Comparison of ENCODE assay signal across 1 cellular context in the genomic region with DNA sequence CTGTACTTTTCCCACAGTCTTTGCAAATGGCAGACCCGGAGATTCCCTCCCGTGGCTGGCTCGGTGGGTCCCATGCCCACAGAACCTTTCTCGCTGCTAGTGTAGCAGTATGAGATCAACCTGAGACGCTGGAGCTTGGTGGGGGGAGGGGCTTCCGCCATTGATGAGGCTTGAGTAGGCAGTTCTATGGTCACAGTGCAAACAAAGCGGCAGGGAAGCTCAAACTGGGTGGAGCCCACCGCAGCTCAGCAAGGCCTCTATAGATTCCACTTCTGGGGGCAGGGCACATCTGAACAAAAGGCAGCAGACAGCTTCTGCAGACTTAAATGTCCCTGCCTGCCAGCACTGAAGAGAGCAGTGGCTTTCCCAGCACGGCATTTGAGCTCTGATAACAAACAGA.
TF ChIP-seq lines count a peak whose summit lies in the region.

No MANE protein-coding gene starts in this region.

TF ChIP-seq in WTC11, 78 proteins besides CTCF, POLR2A, EP300 and RAD21 (continued from another document):
- TF ChIP-seq, protein P1, sequence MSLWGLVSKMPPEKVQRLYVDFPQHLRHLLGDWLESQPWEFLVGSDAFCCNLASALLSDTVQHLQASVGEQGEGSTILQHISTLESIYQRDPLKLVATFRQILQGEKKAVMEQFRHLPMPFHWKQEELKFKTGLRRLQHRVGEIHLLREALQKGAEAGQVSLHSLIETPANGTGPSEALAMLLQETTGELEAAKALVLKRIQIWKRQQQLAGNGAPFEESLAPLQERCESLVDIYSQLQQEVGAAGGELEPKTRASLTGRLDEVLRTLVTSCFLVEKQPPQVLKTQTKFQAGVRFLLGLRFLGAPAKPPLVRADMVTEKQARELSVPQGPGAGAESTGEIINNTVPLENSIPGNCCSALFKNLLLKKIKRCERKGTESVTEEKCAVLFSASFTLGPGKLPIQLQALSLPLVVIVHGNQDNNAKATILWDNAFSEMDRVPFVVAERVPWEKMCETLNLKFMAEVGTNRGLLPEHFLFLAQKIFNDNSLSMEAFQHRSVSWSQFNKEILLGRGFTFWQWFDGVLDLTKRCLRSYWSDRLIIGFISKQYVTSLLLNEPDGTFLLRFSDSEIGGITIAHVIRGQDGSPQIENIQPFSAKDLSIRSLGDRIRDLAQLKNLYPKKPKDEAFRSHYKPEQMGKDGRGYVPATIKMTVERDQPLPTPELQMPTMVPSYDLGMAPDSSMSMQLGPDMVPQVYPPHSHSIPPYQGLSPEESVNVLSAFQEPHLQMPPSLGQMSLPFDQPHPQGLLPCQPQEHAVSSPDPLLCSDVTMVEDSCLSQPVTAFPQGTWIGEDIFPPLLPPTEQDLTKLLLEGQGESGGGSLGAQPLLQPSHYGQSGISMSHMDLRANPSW (CRISPR knock-in tag; conservative IDR thresholded peaks at IDR 0.05; ENCODE audit: low read depth) = no peak
- TF ChIP-seq FOXJ3 (CRISPR knock-in tag; IDR thresholded peaks at IDR 0.05; ENCODE audit: borderline replicate concordance) = no peak
- TF ChIP-seq, protein P2, sequence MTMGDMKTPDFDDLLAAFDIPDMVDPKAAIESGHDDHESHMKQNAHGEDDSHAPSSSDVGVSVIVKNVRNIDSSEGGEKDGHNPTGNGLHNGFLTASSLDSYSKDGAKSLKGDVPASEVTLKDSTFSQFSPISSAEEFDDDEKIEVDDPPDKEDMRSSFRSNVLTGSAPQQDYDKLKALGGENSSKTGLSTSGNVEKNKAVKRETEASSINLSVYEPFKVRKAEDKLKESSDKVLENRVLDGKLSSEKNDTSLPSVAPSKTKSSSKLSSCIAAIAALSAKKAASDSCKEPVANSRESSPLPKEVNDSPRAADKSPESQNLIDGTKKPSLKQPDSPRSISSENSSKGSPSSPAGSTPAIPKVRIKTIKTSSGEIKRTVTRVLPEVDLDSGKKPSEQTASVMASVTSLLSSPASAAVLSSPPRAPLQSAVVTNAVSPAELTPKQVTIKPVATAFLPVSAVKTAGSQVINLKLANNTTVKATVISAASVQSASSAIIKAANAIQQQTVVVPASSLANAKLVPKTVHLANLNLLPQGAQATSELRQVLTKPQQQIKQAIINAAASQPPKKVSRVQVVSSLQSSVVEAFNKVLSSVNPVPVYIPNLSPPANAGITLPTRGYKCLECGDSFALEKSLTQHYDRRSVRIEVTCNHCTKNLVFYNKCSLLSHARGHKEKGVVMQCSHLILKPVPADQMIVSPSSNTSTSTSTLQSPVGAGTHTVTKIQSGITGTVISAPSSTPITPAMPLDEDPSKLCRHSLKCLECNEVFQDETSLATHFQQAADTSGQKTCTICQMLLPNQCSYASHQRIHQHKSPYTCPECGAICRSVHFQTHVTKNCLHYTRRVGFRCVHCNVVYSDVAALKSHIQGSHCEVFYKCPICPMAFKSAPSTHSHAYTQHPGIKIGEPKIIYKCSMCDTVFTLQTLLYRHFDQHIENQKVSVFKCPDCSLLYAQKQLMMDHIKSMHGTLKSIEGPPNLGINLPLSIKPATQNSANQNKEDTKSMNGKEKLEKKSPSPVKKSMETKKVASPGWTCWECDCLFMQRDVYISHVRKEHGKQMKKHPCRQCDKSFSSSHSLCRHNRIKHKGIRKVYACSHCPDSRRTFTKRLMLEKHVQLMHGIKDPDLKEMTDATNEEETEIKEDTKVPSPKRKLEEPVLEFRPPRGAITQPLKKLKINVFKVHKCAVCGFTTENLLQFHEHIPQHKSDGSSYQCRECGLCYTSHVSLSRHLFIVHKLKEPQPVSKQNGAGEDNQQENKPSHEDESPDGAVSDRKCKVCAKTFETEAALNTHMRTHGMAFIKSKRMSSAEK (CRISPR knock-in tag; IDR thresholded peaks at IDR 0.05; ENCODE audit: borderline replicate concordance) = no peak
- no peak for TF ChIP-seq ZNF671 (CRISPR knock-in tag; IDR thresholded peaks at IDR 0.05)
- no peak for TF ChIP-seq MXD4 (CRISPR knock-in tag; IDR thresholded peaks at IDR 0.05; ENCODE audit: borderline replicate concordance)
- TF ChIP-seq ZNF423 (CRISPR knock-in tag; IDR thresholded peaks at IDR 0.05) = no peak
- TF ChIP-seq TEAD4 (CRISPR knock-in tag; IDR thresholded peaks at IDR 0.05) = no peak
- TF ChIP-seq ETV6 (CRISPR knock-in tag; IDR thresholded peaks at IDR 0.05) = no peak
- TF ChIP-seq, protein P3, sequence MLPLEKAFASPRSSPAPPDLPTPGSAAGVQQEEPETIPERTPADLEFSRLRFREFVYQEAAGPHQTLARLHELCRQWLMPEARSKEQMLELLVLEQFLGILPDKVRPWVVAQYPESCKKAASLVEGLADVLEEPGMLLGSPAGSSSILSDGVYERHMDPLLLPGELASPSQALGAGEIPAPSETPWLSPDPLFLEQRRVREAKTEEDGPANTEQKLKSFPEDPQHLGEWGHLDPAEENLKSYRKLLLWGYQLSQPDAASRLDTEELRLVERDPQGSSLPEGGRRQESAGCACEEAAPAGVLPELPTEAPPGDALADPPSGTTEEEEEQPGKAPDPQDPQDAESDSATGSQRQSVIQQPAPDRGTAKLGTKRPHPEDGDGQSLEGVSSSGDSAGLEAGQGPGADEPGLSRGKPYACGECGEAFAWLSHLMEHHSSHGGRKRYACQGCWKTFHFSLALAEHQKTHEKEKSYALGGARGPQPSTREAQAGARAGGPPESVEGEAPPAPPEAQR (CRISPR knock-in tag; IDR thresholded peaks at IDR 0.05) = no peak
- no peak for TF ChIP-seq GRHL2 (CRISPR knock-in tag; IDR thresholded peaks at IDR 0.05; ENCODE audit: insufficient replicate concordance, severe bottlenecking)
- TF ChIP-seq ZNF219 (CRISPR knock-in tag; IDR thresholded peaks at IDR 0.05; ENCODE audit: borderline replicate concordance) = no peak
- TF ChIP-seq, protein P4, sequence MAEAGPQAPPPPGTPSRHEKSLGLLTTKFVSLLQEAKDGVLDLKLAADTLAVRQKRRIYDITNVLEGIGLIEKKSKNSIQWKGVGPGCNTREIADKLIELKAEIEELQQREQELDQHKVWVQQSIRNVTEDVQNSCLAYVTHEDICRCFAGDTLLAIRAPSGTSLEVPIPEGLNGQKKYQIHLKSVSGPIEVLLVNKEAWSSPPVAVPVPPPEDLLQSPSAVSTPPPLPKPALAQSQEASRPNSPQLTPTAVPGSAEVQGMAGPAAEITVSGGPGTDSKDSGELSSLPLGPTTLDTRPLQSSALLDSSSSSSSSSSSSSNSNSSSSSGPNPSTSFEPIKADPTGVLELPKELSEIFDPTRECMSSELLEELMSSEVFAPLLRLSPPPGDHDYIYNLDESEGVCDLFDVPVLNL (CRISPR knock-in tag; IDR thresholded peaks at IDR 0.05; ENCODE audit: borderline replicate concordance, low read depth) = no peak
- TF ChIP-seq, protein P5, sequence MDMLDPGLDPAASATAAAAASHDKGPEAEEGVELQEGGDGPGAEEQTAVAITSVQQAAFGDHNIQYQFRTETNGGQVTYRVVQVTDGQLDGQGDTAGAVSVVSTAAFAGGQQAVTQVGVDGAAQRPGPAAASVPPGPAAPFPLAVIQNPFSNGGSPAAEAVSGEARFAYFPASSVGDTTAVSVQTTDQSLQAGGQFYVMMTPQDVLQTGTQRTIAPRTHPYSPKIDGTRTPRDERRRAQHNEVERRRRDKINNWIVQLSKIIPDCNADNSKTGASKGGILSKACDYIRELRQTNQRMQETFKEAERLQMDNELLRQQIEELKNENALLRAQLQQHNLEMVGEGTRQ (CRISPR knock-in tag; IDR thresholded peaks at IDR 0.05) = no peak
